ENCODE assay signal across 8 cellular contexts in the genomic region with DNA sequence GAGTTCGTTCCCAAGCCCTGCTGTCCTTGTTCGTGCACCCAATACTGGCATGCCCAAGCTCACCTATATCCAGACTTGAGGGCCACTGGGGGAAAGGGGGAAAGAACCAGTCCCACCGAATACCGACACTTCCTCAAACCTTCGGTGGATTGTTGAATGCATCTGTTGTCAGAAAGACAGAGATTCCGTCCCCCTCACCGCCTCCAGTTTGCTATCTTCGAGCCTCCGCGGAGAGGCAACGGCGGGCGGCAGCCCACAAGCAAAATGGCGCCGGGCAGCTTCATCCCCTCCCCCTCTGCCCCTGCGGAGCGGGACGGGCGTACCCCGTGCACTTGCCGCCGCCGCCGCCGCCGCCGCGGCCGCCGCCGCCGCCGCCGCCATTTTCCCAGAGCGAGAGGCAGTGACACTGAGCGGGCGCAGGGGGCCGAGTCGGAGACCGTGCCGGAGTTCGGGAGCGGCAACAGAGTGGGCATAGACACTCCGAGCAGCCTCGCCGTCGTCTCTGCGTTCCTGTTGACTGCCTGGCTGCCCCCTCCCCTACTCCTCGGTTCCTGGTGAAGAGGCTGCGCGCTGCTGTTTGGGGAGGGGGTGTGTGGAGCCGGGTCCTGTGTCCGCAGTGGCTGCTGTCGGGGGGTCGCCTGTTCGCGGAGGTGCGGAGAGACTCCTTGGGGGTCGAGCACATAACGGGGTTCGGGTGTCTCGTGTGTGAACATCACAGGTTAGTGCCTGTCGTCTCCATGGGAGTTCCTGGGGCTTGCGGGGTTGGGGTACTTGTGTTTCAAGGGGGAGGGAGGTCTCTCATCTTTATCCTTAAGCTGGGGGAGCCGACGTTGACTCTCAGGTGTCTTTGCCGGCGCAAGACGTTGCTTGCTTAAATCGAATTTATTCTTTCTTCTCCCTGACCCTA. TPM values are rescaled to one million over a fixed set of nuclear protein-coding genes. Genes with fewer than 3 reads are reported as not detected.
DNase-seq lines count a peak whose midpoint lies in the region; ATAC-seq and TF ChIP-seq lines count a peak whose summit lies in the region.

A gene with protein sequence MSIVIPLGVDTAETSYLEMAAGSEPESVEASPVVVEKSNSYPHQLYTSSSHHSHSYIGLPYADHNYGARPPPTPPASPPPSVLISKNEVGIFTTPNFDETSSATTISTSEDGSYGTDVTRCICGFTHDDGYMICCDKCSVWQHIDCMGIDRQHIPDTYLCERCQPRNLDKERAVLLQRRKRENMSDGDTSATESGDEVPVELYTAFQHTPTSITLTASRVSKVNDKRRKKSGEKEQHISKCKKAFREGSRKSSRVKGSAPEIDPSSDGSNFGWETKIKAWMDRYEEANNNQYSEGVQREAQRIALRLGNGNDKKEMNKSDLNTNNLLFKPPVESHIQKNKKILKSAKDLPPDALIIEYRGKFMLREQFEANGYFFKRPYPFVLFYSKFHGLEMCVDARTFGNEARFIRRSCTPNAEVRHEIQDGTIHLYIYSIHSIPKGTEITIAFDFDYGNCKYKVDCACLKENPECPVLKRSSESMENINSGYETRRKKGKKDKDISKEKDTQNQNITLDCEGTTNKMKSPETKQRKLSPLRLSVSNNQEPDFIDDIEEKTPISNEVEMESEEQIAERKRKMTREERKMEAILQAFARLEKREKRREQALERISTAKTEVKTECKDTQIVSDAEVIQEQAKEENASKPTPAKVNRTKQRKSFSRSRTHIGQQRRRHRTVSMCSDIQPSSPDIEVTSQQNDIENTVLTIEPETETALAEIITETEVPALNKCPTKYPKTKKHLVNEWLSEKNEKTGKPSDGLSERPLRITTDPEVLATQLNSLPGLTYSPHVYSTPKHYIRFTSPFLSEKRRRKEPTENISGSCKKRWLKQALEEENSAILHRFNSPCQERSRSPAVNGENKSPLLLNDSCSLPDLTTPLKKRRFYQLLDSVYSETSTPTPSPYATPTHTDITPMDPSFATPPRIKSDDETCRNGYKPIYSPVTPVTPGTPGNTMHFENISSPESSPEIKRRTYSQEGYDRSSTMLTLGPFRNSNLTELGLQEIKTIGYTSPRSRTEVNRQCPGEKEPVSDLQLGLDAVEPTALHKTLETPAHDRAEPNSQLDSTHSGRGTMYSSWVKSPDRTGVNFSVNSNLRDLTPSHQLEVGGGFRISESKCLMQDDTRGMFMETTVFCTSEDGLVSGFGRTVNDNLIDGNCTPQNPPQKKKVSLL (N-terminal part only) (plus strand): TSS at position 388 of the 907 bp plus-strand sequence. CDS start 26,748 bp downstream, outside the sequence.

- peaks cover 68% of the 10 kb centered on the region for H3K36me3 Mint-ChIP-seq in activated CD4-positive, alpha-beta T cell treated with anti-CD3 and anti-CD28 coated beads, Interleukin-2, amount 10 ng/mL, durations not matched to agents 24 days and 14 days (ENCODE audit: low read depth)

- no peaks in the 10 kb centered on the region for H3K9me3 Mint-ChIP-seq in activated CD4-positive, alpha-beta T cell treated with anti-CD3 and anti-CD28 coated beads, Interleukin-2, amount 10 ng/mL, durations not matched to agents 24 days and 14 days

- peaks cover 14 to 55% of the 10 kb centered on the region in 2 donors for H3K4me1 ChIP-seq in left lung

- ATAC-seq in GM18909 (IDR thresholded peaks at IDR 0.05; ENCODE audit: poor library complexity, unreplicated experiment) (peak; percentile 36), HG03280 (IDR thresholded peaks at IDR 0.05; ENCODE audit: unreplicated experiment) (peak; percentile 32), left lung (peak; percentile 58)

- no peaks in the 10 kb centered on the region for H3K9me3 ChIP-seq in left lung

- no peaks in the 10 kb centered on the region for H3K27me3 ChIP-seq in left lung

- H3K27ac Mint-ChIP-seq in activated CD4-positive, alpha-beta T cell treated with anti-CD3 and anti-CD28 coated beads, Interleukin-2, amount 10 ng/mL, durations not matched to agents 24 days and 14 days: peak within 1 kb of the TSS; percentile 100

- no peak for TF ChIP-seq CTCF in coronary artery (IDR thresholded peaks at IDR 0.05)
- TF ChIP-seq CTCF in left lung (IDR thresholded peaks at IDR 0.05): peak in 1 of 2 donors; percentile 38

- H3K27me3 Mint-ChIP-seq in activated CD4-positive, alpha-beta T cell treated with anti-CD3 and anti-CD28 coated beads, Interleukin-2, amount 10 ng/mL, durations not matched to agents 24 days and 14 days: peaks cover 2% of the 10 kb centered on the region

- peak within 1 kb of the TSS; percentile 99 to 100 for H3K27ac ChIP-seq in coronary artery
- H3K27ac ChIP-seq in left lung: peak within 1 kb of the TSS; percentile 100

- intact Hi-C loops in activated CD4-positive, alpha-beta T cell treated with anti-CD3 and anti-CD28 coated beads, Interleukin-2, amount 10 ng/mL, durations not matched to agents 24 days and 14 days (cut with micrococcal nuclease): loop anchor here (5.0 to 10.0 kb wide), 3 partner anchors 281 to 1669 kb away; partner anchors contain the start of genes DNAJC2, PSMC2 and RINT1
- intact Hi-C loops in left lung (cut with DNase I): no loop called here

- H3K4me3 ChIP-seq in coronary artery: peak within 1 kb of the TSS; percentile 94
- H3K4me3 ChIP-seq in left lung: peak within 1 kb of the TSS; percentile 66 to 79

- peaks cover 36% of the 10 kb centered on the region for H3K4me1 Mint-ChIP-seq in activated CD4-positive, alpha-beta T cell treated with anti-CD3 and anti-CD28 coated beads, Interleukin-2, amount 10 ng/mL, durations not matched to agents 24 days and 14 days

- no peaks in the 10 kb centered on the region for H3K36me3 ChIP-seq in left lung

- peak within 1 kb of the TSS; percentile 99 for H3K4me3 Mint-ChIP-seq in activated CD4-positive, alpha-beta T cell treated with anti-CD3 and anti-CD28 coated beads, Interleukin-2, amount 10 ng/mL, durations not matched to agents 24 days and 14 days

- DNase-seq in AG08396 (ENCODE audit: low spot score) (peak; percentile 81), NCI-H510A treated with DMSO at 0.1 percent for 48 hours (lab: John Stamatoyannopoulos, UW) (peak; percentile 62), coronary artery (ENCODE audit: low spot score) (peak; percentile 90), left lung (peak; percentile 91 to 96)
- DNase-seq in activated CD4-positive, alpha-beta T cell treated with anti-CD3 and anti-CD28 coated beads, Interleukin-2, amount 10 ng/mL, durations not matched to agents 24 days and 14 days: peak; percentile 98
- peak; percentile 86 to 88 for DNase-seq in stimulated activated CD4-positive, alpha-beta T cell treated with anti-CD3 and anti-CD28 coated beads, Interleukin-2, amount 100 ng/mL, for 48 hours

RNA-seq across cellular contexts. Expression of the gene that starts here (rescaled TPM):
- total RNA-seq in activated CD4-positive, alpha-beta T cell treated with anti-CD3 and anti-CD28 coated beads, Interleukin-2, amount 10 ng/mL, durations not matched to agents 24 days and 14 days: 104 and 106 TPM in 2 replicates
- total RNA-seq in left lung: 10 to 100 TPM; 74.5 to 96.2 TPM

Comparison
In these comparisons a context has a peak if more than half of its experiments do, and no peak if none do; other contexts are left out.
1. Peak in every context shown above with its lines: DNase-seq, ATAC-seq, H3K4me3 ChIP-seq and H3K27ac ChIP-seq.